ENCODE assay signal across 10 cellular contexts in the genomic region with DNA sequence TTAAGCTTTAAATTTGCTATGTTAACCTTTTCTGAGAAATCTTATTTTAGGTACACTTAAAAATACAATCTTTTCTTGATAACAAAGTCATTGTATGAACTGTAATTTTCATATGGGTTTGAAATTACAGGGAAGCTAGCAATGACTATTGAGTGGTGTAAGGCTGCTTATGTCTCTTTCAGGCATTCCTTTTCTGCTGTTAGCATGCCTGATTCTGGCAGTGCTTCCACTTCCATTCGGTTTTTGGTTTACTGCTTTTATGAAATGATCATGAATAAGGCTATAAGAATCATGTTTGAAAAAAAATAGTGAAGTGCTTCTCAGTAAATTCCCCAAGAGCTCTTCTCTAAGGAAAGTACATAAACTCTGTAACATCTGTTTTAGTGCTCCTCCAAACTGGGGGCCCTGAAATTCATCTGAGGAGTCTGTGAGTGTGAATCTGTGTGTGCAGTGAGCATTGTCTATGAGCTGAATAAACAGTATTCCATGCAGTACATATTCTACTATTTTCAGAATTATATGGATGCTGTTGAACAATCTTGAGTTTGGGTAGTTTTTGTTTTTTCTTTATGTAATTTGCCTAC.
DNase-seq lines count a peak whose midpoint lies in the region; ATAC-seq, FAIRE-seq and TF ChIP-seq lines count a peak whose summit lies in the region.
"Had no signal": no experiment of that assay in that cellular context is flagged by ENCODE, and none has a peak within 500 bp of the region (broad histone marks: within the 10 kb centered on the region; RNA-seq: fewer than 3 reads in every experiment).

No MANE protein-coding gene starts in this region.

- H2AFZ ChIP-seq in keratinocyte (ENCODE audit: control insufficient read depth, low read length) = no peak overlapping the region

- FAIRE-seq in keratinocyte (lab: Jason Lieb, UNC) = peak; percentile 34

- H3K4me3 ChIP-seq in keratinocyte (ENCODE audit: control insufficient read depth in 2 of 3, extremely low read depth in 1 of 3, insufficient read depth in 2 of 3, low read depth in 1 of 3, low read length in 3 of 3) = no peak overlapping the region
- no peak overlapping the region for H3K4me3 ChIP-seq in suprapubic skin

- H3K27ac ChIP-seq in KOPT-K1 (ENCODE audit: low read depth, low read length, poor library complexity, severe bottlenecking) (peak overlapping the region; percentile 21), keratinocyte (ENCODE audit: control insufficient read depth, insufficient read depth, low read length) (no peak overlapping the region), suprapubic skin (no peak overlapping the region)
- H3K27ac ChIP-seq: RWPE1 had no signal

- no peaks in the 10 kb centered on the region for H4K20me1 ChIP-seq in keratinocyte (ENCODE audit: control insufficient read depth, extremely low read depth, insufficient read depth, low read length)

- peaks cover 19% of the 10 kb centered on the region for H3K4me1 ChIP-seq in keratinocyte (ENCODE audit: control insufficient read depth, extremely low read depth, insufficient read depth, low read length)
- peaks cover 16% of the 10 kb centered on the region for H3K4me1 ChIP-seq in suprapubic skin

- TF ChIP-seq POLR2A in suprapubic skin (IDR thresholded peaks at IDR 0.05) = no peak

- H3K4me2 ChIP-seq in keratinocyte (ENCODE audit: control insufficient read depth, extremely low read depth, insufficient read depth, low read depth, low read length) = peak overlapping the region; percentile 49

- no peak for DNase-seq in keratinocyte (ENCODE audit: low read depth, low spot score)
- DNase-seq in GOT3 (lab: John Stamatoyannopoulos, UW) = no peak
- no peak for DNase-seq in glomerular visceral epithelial cell (ENCODE audit: extremely low spot score)
- DNase-seq in suprapubic skin (ENCODE audit: low spot score in 2 of 2) = no peak
- DNase-seq in GM19238 (ENCODE audit: insufficient read length, low spot score) = no peak
- DNase-seq: stimulated activated CD4-positive, alpha-beta T cell treated with anti-CD3 and anti-CD28 coated beads, Interleukin-4, amount 100 ng/mL, for 1 hour had no signal

- no peaks in the 10 kb centered on the region for H3K27me3 ChIP-seq in keratinocyte (ENCODE audit: control insufficient read depth, extremely low read depth, insufficient read depth, low read length)
- H3K27me3 ChIP-seq in suprapubic skin = no peaks in the 10 kb centered on the region

- TF ChIP-seq CTCF in keratinocyte (optimal IDR thresholded peaks at IDR 0.05 in 1 of 3, IDR thresholded peaks at IDR 0.05 in 1 of 3, conservative IDR thresholded peaks at IDR 0.05 in 1 of 3; ENCODE audit: extremely low read depth in 1 of 3, insufficient read depth in 2 of 3, low read length in 3 of 3) (no peak), suprapubic skin (IDR thresholded peaks at IDR 0.05) (no peak)

- H3K79me2 ChIP-seq in keratinocyte (ENCODE audit: control insufficient read depth, insufficient read depth, low read length) = peaks cover 10% of the 10 kb centered on the region

- dilution Hi-C loops in keratinocyte (cut with MboI; ENCODE audit: extremely low pct_ligation_motif_present, low sequenced_read_pairs) = no loop called here

- H3K9me3 ChIP-seq in KOPT-K1 (ENCODE audit: insufficient read depth, low read length, poor library complexity, severe bottlenecking) (peaks cover 14% of the 10 kb centered on the region), keratinocyte (ENCODE audit: control insufficient read depth, low read depth, low read length) (no peaks in the 10 kb centered on the region), suprapubic skin (no peaks in the 10 kb centered on the region)

- 30% methylated on average over 1 of the region's 1 CpG for WGBS in suprapubic skin

- ATAC-seq in GM18511 (IDR thresholded peaks at IDR 0.05; ENCODE audit: unreplicated experiment) = peak; percentile 40
- peak; percentile 8 for ATAC-seq in GM21619 (IDR thresholded peaks at IDR 0.05; ENCODE audit: unreplicated experiment)

- no peaks in the 10 kb centered on the region for H3K9me1 ChIP-seq in keratinocyte (ENCODE audit: control insufficient read depth, extremely low read depth, insufficient read depth, low read length)

- H3K36me3 ChIP-seq in KOPT-K1 (ENCODE audit: insufficient read depth, low read length) (no peaks in the 10 kb centered on the region), keratinocyte (ENCODE audit: control insufficient read depth in 2 of 2, extremely low read depth in 1 of 2, insufficient read depth in 2 of 2, low read length in 2 of 2) (no peaks in the 10 kb centered on the region), suprapubic skin (no peaks in the 10 kb centered on the region)

- no peak for TF ChIP-seq EP300 in suprapubic skin (IDR thresholded peaks at IDR 0.05)

- no peak overlapping the region for H3K9ac ChIP-seq in keratinocyte (ENCODE audit: control insufficient read depth, extremely low read depth, insufficient read depth, low read length)
